In genomic region chr15:70098461-70099166, GRCh38 we compare ENCODE assay signal across 8 cellular contexts. TPM values are rescaled to one million over a fixed set of nuclear protein-coding genes. Genes with fewer than 3 reads are reported as not detected.
DNase-seq lines count a peak whose midpoint lies in the region; ATAC-seq and TF ChIP-seq lines count a peak whose summit lies in the region.

No MANE protein-coding gene starts in this region.

- H2BK5ac ChIP-seq in IMR-90 (ENCODE audit: low read depth, low read length, poor library complexity, severe bottlenecking): peak overlapping the region; percentile 48

- dilution Hi-C loops in IMR-90 (cut with HindIII; ENCODE audit: low sequenced_read_pairs, unreplicated experiment): no loop called here

- no peak overlapping the region for H2AK5ac ChIP-seq in IMR-90 (ENCODE audit: low read depth, low read length)

- in situ Hi-C loops in IMR-90 (cut with MboI; ENCODE audit: low sequenced_read_pairs): loop anchor here (25.0 kb wide), 1 partner anchor 389 kb away; no protein-coding TSS in a partner anchor

- ATAC-seq in IMR-90 (ENCODE audit: low read depth): peak; percentile 1

- no peaks in the 10 kb centered on the region for H3K36me3 ChIP-seq in Caco-2 (ENCODE audit: control insufficient read depth, insufficient read depth, low read length)
- H3K36me3 ChIP-seq in IMR-90 (ENCODE audit: control insufficient read depth, insufficient read depth, low read length): peaks cover 2% of the 10 kb centered on the region; the same call in 1 of the 2 replicates
- H3K36me3 ChIP-seq in endocrine pancreas (ENCODE audit: control insufficient read depth, insufficient read depth, low read length): no peaks in the 10 kb centered on the region
- H3K36me3 ChIP-seq in suprapubic skin: no peaks in the 10 kb centered on the region

- TF ChIP-seq POLR2A in IMR-90 (IDR thresholded peaks at IDR 0.05; ENCODE audit: low read depth, low read length) (no peak), suprapubic skin (IDR thresholded peaks at IDR 0.05) (no peak)

- TF ChIP-seq EP300 in suprapubic skin (IDR thresholded peaks at IDR 0.05): no peak

- TF ChIP-seq CTCF in Caco-2 (IDR thresholded peaks at IDR 0.05; ENCODE audit: insufficient read depth in 1 of 2, low read depth in 1 of 2, low read length in 1 of 2, severe bottlenecking in 1 of 2, unreplicated experiment in 1 of 2) (no peak), IMR-90 (conservative IDR thresholded peaks at IDR 0.05; ENCODE audit: low read depth, low read length) (no peak), suprapubic skin (IDR thresholded peaks at IDR 0.05) (no peak), GM20000 (IDR thresholded peaks at IDR 0.05; ENCODE audit: extremely low read depth, missing control alignments) (no peak)

- H3K56ac ChIP-seq in IMR-90 (ENCODE audit: extremely low read depth, insufficient read depth, low read length): peak overlapping the region; percentile 26; the same call in 1 of the 2 replicates

- no peak overlapping the region; the same call in 2 of the 3 replicates for H2BK15ac ChIP-seq in IMR-90 (ENCODE audit: low read depth, low read length)

- peak overlapping the region; percentile 98 for H3K4me3 Mint-ChIP-seq in Caco-2 (ENCODE audit: unreplicated experiment)
- peak overlapping the region; percentile 95 for H3K4me3 Mint-ChIP-seq in activated CD4-positive, alpha-beta T cell treated with anti-CD3 and anti-CD28 coated beads, Interleukin-2, amount 10 ng/mL, durations not matched to agents 7 days and 5 days

- H3K27me3 ChIP-seq in Caco-2 (replicated peaks; ENCODE audit: control insufficient read depth, insufficient read depth, low read length) (no peaks in the 10 kb centered on the region), IMR-90 (ENCODE audit: control insufficient read depth, insufficient read depth, low read length) (peaks cover 16% of the 10 kb centered on the region), endocrine pancreas (ENCODE audit: control insufficient read depth, insufficient read depth, low read length) (no peaks in the 10 kb centered on the region), suprapubic skin (no peaks in the 10 kb centered on the region)

- H3K9me3 Mint-ChIP-seq in Caco-2 (ENCODE audit: unreplicated experiment): no peaks in the 10 kb centered on the region
- H3K9me3 Mint-ChIP-seq in activated CD4-positive, alpha-beta T cell treated with anti-CD3 and anti-CD28 coated beads, Interleukin-2, amount 10 ng/mL, durations not matched to agents 7 days and 5 days: no peaks in the 10 kb centered on the region

- H3K4me1 ChIP-seq in Caco-2 (peaks cover 30% of the 10 kb centered on the region), IMR-90 (ENCODE audit: control insufficient read depth, insufficient read depth, low read length) (peaks cover 25% of the 10 kb centered on the region), endocrine pancreas (ENCODE audit: control insufficient read depth, insufficient read depth, low read length) (no peaks in the 10 kb centered on the region), suprapubic skin (peaks cover 58% of the 10 kb centered on the region)

- no peaks in the 10 kb centered on the region for H3K9me3 ChIP-seq in Caco-2
- H3K9me3 ChIP-seq in IMR-90 (ENCODE audit: control insufficient read depth, insufficient read depth, low read length): no peaks in the 10 kb centered on the region
- H3K9me3 ChIP-seq in endocrine pancreas (ENCODE audit: control insufficient read depth, low read length): no peaks in the 10 kb centered on the region
- H3K9me3 ChIP-seq in suprapubic skin: no peaks in the 10 kb centered on the region

- peak overlapping the region; percentile 65 for H3K4ac ChIP-seq in IMR-90 (ENCODE audit: low read depth, low read length)

- H3K27ac Mint-ChIP-seq in Caco-2 (ENCODE audit: unreplicated experiment): peak overlapping the region; percentile 99
- H3K27ac Mint-ChIP-seq in activated CD4-positive, alpha-beta T cell treated with anti-CD3 and anti-CD28 coated beads, Interleukin-2, amount 10 ng/mL, durations not matched to agents 7 days and 5 days: peak overlapping the region; percentile 97

- intact Hi-C loops in Caco-2 (cut with micrococcal nuclease; ENCODE audit: unreplicated experiment) (loop anchor here (1.0 to 10.0 kb wide), 8 partner anchors 42 to 631 kb away; no protein-coding TSS in a partner anchor), IMR-90 (cut with micrococcal nuclease) (loop anchor here (2.0 to 10.0 kb wide), 5 partner anchors 36 to 622 kb away; no protein-coding TSS in a partner anchor)

- TF ChIP-seq RAD21 in IMR-90 (IDR thresholded peaks at IDR 0.05; ENCODE audit: low read length): no peak

- no peaks in the 10 kb centered on the region for H3K27me3 Mint-ChIP-seq in Caco-2 (ENCODE audit: insufficient read depth, unreplicated experiment)
- H3K27me3 Mint-ChIP-seq in activated CD4-positive, alpha-beta T cell treated with anti-CD3 and anti-CD28 coated beads, Interleukin-2, amount 10 ng/mL, durations not matched to agents 7 days and 5 days: peaks cover 27% of the 10 kb centered on the region

- WGBS in IMR-90 (ENCODE audit: extremely low coverage in 2 of 2, insufficient read length in 1 of 2), 2 experiments: 4% methylated on average over 33 of the region's 60 CpGs; no CpG with 5 or more reads in 1 of the 2 experiments
- WGBS in suprapubic skin: 3% methylated on average over 8 of the region's 60 CpGs

- POLR2A ChIA-PET in Caco-2 (lab: Charles Lee) (interaction anchor here (0.6 to 1.9 kb wide), 7 partner anchors 13 to 537 kb away, joined by 3 to 32 read pairs (median 6); no protein-coding TSS in a partner anchor), IMR-90 (lab: Charles Lee; ENCODE audit: unreplicated experiment) (no interaction called here)
- POLR2A ChIA-PET in activated CD4-positive, alpha-beta T cell treated with anti-CD3 and anti-CD28 coated beads, Interleukin-2, amount 10 ng/mL, durations not matched to agents 7 days and 5 days (lab: Charles Lee): interaction anchor here (0.7 to 1.3 kb wide), 3 partner anchors 12 to 519 kb away, joined by 3 to 5 read pairs (median 3); no protein-coding TSS in a partner anchor

- peak; percentile 69 to 78 for DNase-seq in Caco-2
- no peak for DNase-seq in IMR-90
- DNase-seq in activated CD4-positive, alpha-beta T cell treated with anti-CD3 and anti-CD28 coated beads, Interleukin-2, amount 10 ng/mL, durations not matched to agents 7 days and 5 days: peak; percentile 36
- peak; percentile 23 for DNase-seq in mucosa of gallbladder (ENCODE audit: low spot score)
- DNase-seq in suprapubic skin (ENCODE audit: low spot score in 2 of 2): peak; percentile 78 to 87
- DNase-seq in foreskin melanocyte: no peak
- DNase-seq in GM20000 (ENCODE audit: low spot score): no peak

- H3K79me1 ChIP-seq in IMR-90 (ENCODE audit: low read depth in 1 of 2, low read length in 2 of 2): peaks cover 5 to 17% of the 10 kb centered on the region in 2 experiments; a peak in 3 of 4 replicates

- BruUV-seq in Caco-2 (replicated peaks; lab: Mats Ljungman, UMichigan) (no TSS peak), IMR-90 (replicated peaks; lab: Mats Ljungman, UMichigan) (no TSS peak)

- H3K23ac ChIP-seq in IMR-90 (ENCODE audit: low read depth, low read length): peak overlapping the region; percentile 43; the same call in 1 of the 2 replicates

- CTCF ChIA-PET in Caco-2 (lab: Charles Lee): interaction anchor here (0.6 to 1.2 kb wide), 6 partner anchors 18 to 631 kb away, joined by 3 to 7 read pairs (median 4); no protein-coding TSS in a partner anchor
- CTCF ChIA-PET in IMR-90 (lab: Yijun Ruan, JAX): interaction anchor here (0.6 kb wide), 1 partner anchor 551 kb away, joined by 3 read pairs; no protein-coding TSS in a partner anchor
- CTCF ChIA-PET in activated CD4-positive, alpha-beta T cell treated with anti-CD3 and anti-CD28 coated beads, Interleukin-2, amount 10 ng/mL, durations not matched to agents 7 days and 5 days (lab: Charles Lee): interaction anchor here (0.6 to 1.5 kb wide), 6 partner anchors 9 to 645 kb away, joined by 3 to 6 read pairs (median 4); no protein-coding TSS in a partner anchor

- H2BK120ac ChIP-seq in IMR-90 (ENCODE audit: low read depth, low read length): peak overlapping the region; percentile 45; the same call in 1 of the 2 replicates

- H4K91ac ChIP-seq in IMR-90 (ENCODE audit: insufficient read depth, low read depth, low read length): peak overlapping the region; percentile 72; the same call in 1 of the 2 replicates

- H3K9ac ChIP-seq in IMR-90 (ENCODE audit: low read depth, low read length): peak overlapping the region; percentile 41
- H3K9ac ChIP-seq in endocrine pancreas (ENCODE audit: control insufficient read depth, insufficient read depth, low read length): peak overlapping the region; percentile 32

- peak overlapping the region; percentile 25 to 81; a peak in 2 of 4 replicates for H4K8ac ChIP-seq in IMR-90 (ENCODE audit: low read depth in 2 of 2, low read length in 2 of 2)

- H3K4me2 ChIP-seq in IMR-90 (ENCODE audit: low read depth, low read length): peak overlapping the region; percentile 32

- peak overlapping the region; percentile 96 for H2AK9ac ChIP-seq in IMR-90 (replicated peaks; ENCODE audit: low read depth, low read length, poor library complexity)

- peaks cover 55% of the 10 kb centered on the region for H3K36me3 Mint-ChIP-seq in Caco-2 (ENCODE audit: insufficient read depth, unreplicated experiment)
- peaks cover 18% of the 10 kb centered on the region for H3K36me3 Mint-ChIP-seq in activated CD4-positive, alpha-beta T cell treated with anti-CD3 and anti-CD28 coated beads, Interleukin-2, amount 10 ng/mL, durations not matched to agents 7 days and 5 days (ENCODE audit: low read depth)

- H2BK20ac ChIP-seq in IMR-90 (ENCODE audit: low read depth, low read length): no peak overlapping the region

- H3K14ac ChIP-seq in IMR-90 (replicated peaks; ENCODE audit: low read depth, low read length): no peak overlapping the region

- peak overlapping the region; percentile 30; the same call in 1 of the 2 replicates for H3K18ac ChIP-seq in IMR-90 (ENCODE audit: low read depth, low read length)

- H3K4me3 ChIP-seq in Caco-2 (ENCODE audit: low read depth, low read length): peak overlapping the region; percentile 70
- peak overlapping the region; percentile 37 for H3K4me3 ChIP-seq in IMR-90 (ENCODE audit: insufficient read depth, low read depth, low read length)
- H3K4me3 ChIP-seq in endocrine pancreas (ENCODE audit: control insufficient read depth, insufficient read depth, low read length): peak overlapping the region; percentile 52
- H3K4me3 ChIP-seq in suprapubic skin: peak overlapping the region; percentile 97

- peak overlapping the region; percentile 51 for H4K5ac ChIP-seq in IMR-90 (ENCODE audit: low read depth, low read length)

- H3K27ac ChIP-seq in IMR-90 (ENCODE audit: insufficient read depth, low read length): peak overlapping the region; percentile 66
- peak overlapping the region; percentile 94 for H3K27ac ChIP-seq in suprapubic skin

- H3K4me1 Mint-ChIP-seq in Caco-2 (ENCODE audit: low read depth, unreplicated experiment): peaks cover 9% of the 10 kb centered on the region
- peaks cover 61% of the 10 kb centered on the region for H3K4me1 Mint-ChIP-seq in activated CD4-positive, alpha-beta T cell treated with anti-CD3 and anti-CD28 coated beads, Interleukin-2, amount 10 ng/mL, durations not matched to agents 7 days and 5 days

- H4K20me1 ChIP-seq in IMR-90 (ENCODE audit: insufficient read depth, low read length): peaks cover 14% of the 10 kb centered on the region

- H2AFZ ChIP-seq in IMR-90 (replicated peaks; ENCODE audit: low read length, poor library complexity): peak overlapping the region; percentile 84

- 0 out of 2 replicates have a peak, but pooled peaks cover 2% of the 10 kb centered on the region for H3K9me1 ChIP-seq in IMR-90 (ENCODE audit: insufficient read depth, low read length)

RNA-seq across cellular contexts. Expression of gene TLE3, which starts 0.9 kb away (rescaled TPM):
- total RNA-seq in Caco-2 (2022) (96.0 and 105 TPM in 2 replicates), IMR-90 (2012; rRNA removed) (5.6 and 6.5 TPM in 2 replicates), mucosa of gallbladder (42.5 TPM), suprapubic skin (100 to 1,000 TPM in 3 of 4 donors, 10 to 100 TPM in 1; 91.2 to 154 (median 137) TPM)
- 15.2 and 16.3 TPM in 2 replicates for polyA plus RNA-seq in IMR-90 (2012; rRNA removed)
- polyA plus RNA-seq in IMR-90 (2012; cell fraction: cytosol; rRNA removed): 15.9 and 20.8 TPM in 2 replicates
- 43.1 and 63.1 TPM in 2 replicates for polyA plus RNA-seq in IMR-90 (2012; cell fraction: nucleus; rRNA removed; ENCODE audit: low replicate concordance)
- total RNA-seq in activated CD4-positive, alpha-beta T cell treated with anti-CD3 and anti-CD28 coated beads, Interleukin-2, amount 10 ng/mL, durations not matched to agents 7 days and 5 days: 10 to 100 TPM; 66.6 to 82.3 TPM

Comparison
In these comparisons a context has a peak if more than half of its experiments do, and no peak if none do; other contexts are left out.
1. DNase-seq: peak in Caco-2 (2 of 2), activated CD4-positive, alpha-beta T cell treated with anti-CD3 and anti-CD28 coated beads, Interleukin-2, amount 10 ng/mL, durations not matched to agents 7 days and 5 days (single experiment), mucosa of gallbladder (single experiment) and suprapubic skin (2 of 2); none in IMR-90 (single experiment), foreskin melanocyte (single experiment) and GM20000 (single experiment).
2. H3K4me3 ChIP-seq: peak in every context shown above with its lines; median percentile 97 in suprapubic skin; 70 in Caco-2; 52 in endocrine pancreas; 37 in IMR-90.